In genomic region chr2:10871978-10872377, GRCh38 we compare ENCODE assay signal across 19 cellular contexts. TPM values are rescaled to one million over a fixed set of nuclear protein-coding genes. Genes with fewer than 3 reads are reported as not detected.
DNase-seq lines count a peak whose midpoint lies in the region; ATAC-seq, FAIRE-seq and TF ChIP-seq lines count a peak whose summit lies in the region.
"Had no signal": no experiment of that assay in that cellular context is flagged by ENCODE, and none has a peak within 500 bp of the region (broad histone marks: within the 10 kb centered on the region; RNA-seq: fewer than 3 reads in every experiment).

No MANE protein-coding gene starts in this region.

- peaks cover 0 to 4% of the 10 kb centered on the region in 2 donors for H3K9me3 Mint-ChIP-seq in natural killer cell

- no peaks in the 10 kb centered on the region for H3K36me3 ChIP-seq in right atrium auricular region
- H3K36me3 ChIP-seq in heart left ventricle, result no peaks in the 10 kb centered on the region
- no peaks in the 10 kb centered on the region for H3K36me3 ChIP-seq in HEK293 (ENCODE audit: control insufficient read depth in 2 of 2, insufficient read depth in 1 of 2, low read length in 2 of 2)
- no peaks in the 10 kb centered on the region for H3K36me3 ChIP-seq in K562 (ENCODE audit: control insufficient read depth, insufficient read depth, low read length)

- TF ChIP-seq POLR2A in heart left ventricle (IDR thresholded peaks at IDR 0.05) (no peak), K562 (conservative IDR thresholded peaks at IDR 0.05) (no peak)

- no peaks in the 10 kb centered on the region for H3K4me1 Mint-ChIP-seq in natural killer cell
- H3K4me1 Mint-ChIP-seq: GM23338, H9 had no signal

- TF ChIP-seq EP300 in K562 (IDR thresholded peaks at IDR 0.05; ENCODE audit: low read length), result no peak

- no peak overlapping the region for H3K4me2 ChIP-seq in K562 (ENCODE audit: insufficient read depth, low read length)
- H3K4me2 ChIP-seq: GM23338 had no signal

- FAIRE-seq in K562 (lab: Jason Lieb, UNC), result no peak
- FAIRE-seq: GM12891, GM18507 had no signal

- no peak for TF ChIP-seq RAD21 in K562 (CRISPR knock-in tag; conservative IDR thresholded peaks at IDR 0.05 in 1 of 2, IDR thresholded peaks at IDR 0.05 in 1 of 2)

- in situ Hi-C loops in K562 (cut with MboI), result no loop called here

- no peaks in the 10 kb centered on the region for H3K27me3 Mint-ChIP-seq in natural killer cell (ENCODE audit: low read depth in 2 of 2)

- no peak for ATAC-seq in heart left ventricle
- no peak for ATAC-seq in K562
- no peak for ATAC-seq in natural killer cell
- ATAC-seq: GM23338 had no signal

- H3K27me3 ChIP-seq in right atrium auricular region, result no peaks in the 10 kb centered on the region
- H3K27me3 ChIP-seq in heart left ventricle, result no peaks in the 10 kb centered on the region
- H3K27me3 ChIP-seq in K562 (ENCODE audit: control insufficient read depth in 2 of 2, insufficient read depth in 2 of 2, low read length in 2 of 2), result peaks cover 4 to 25% of the 10 kb centered on the region in 2 experiments; a peak in 3 of 5 replicates

- DNase-seq in right atrium auricular region (ENCODE audit: low spot score) (no peak), heart left ventricle (no peak), K562 (ENCODE audit: extremely low read depth in 1 of 4, low spot score in 3 of 4) (no peak), natural killer cell (no peak)
- DNase-seq in stimulated activated CD4-positive, alpha-beta T cell treated with anti-CD3 and anti-CD28 coated beads, Interleukin-15, amount 100 ng/mL, for 24 hours, result no peak
- DNase-seq: C1 segment of cervical spinal cord; Calu3; CD4-positive, alpha-beta memory T cell; COR-L47; DMS53; DMS79 treated with DMSO at 0.1 percent for 48 hours; GF-D8; H9 had no signal

- intact Hi-C loops in heart left ventricle (cut with DNase I) (no loop called here), K562 (cut with micrococcal nuclease) (no loop called here), natural killer cell (cut with micrococcal nuclease) (no loop called here)

- H3K27ac Mint-ChIP-seq in natural killer cell, result no peak overlapping the region
- H3K27ac Mint-ChIP-seq: CD4-positive, alpha-beta memory T cell; GM23338; H9 had no signal

- H2AFZ ChIP-seq in K562 (ENCODE audit: low read depth, low read length), result no peak overlapping the region
- H2AFZ ChIP-seq: GM23338 had no signal

- no peak overlapping the region for H3K9ac ChIP-seq in K562 (ENCODE audit: insufficient read depth in 1 of 2, low read depth in 2 of 2, low read length in 2 of 2)

- WGBS in heart left ventricle, 4 donors, result 89 to 99% (median 95%) methylated on average over 1 of the region's 1 CpG
- WGBS in K562 (ENCODE audit: insufficient coverage, low coverage, missing lambda C conversion rate), result 0% methylated on average over 1 of the region's 1 CpG

- H3K79me2 ChIP-seq in K562 (ENCODE audit: control insufficient read depth, insufficient read depth, low read length), result no peaks in the 10 kb centered on the region

- no peak overlapping the region for H3K4me3 ChIP-seq in right atrium auricular region
- no peak overlapping the region for H3K4me3 ChIP-seq in heart left ventricle
- H3K4me3 ChIP-seq in HEK293 (ENCODE audit: low read depth, low read length), result no peak overlapping the region
- H3K4me3 ChIP-seq in K562, result no peak overlapping the region
- H3K4me3 ChIP-seq: GM23338 had no signal

- BruUV-seq in K562 (replicated peaks; lab: Mats Ljungman, UMichigan), result no TSS peak

- no peaks in the 10 kb centered on the region for H3K9me3 ChIP-seq in right atrium auricular region
- H3K9me3 ChIP-seq in heart left ventricle, result peaks cover 0 to 12% (median 0%) of the 10 kb centered on the region in 12 donors
- no peaks in the 10 kb centered on the region for H3K9me3 ChIP-seq in HEK293 (ENCODE audit: control insufficient read depth, insufficient read depth, low read depth, low read length)
- no peaks in the 10 kb centered on the region; the same call in 1 of the 2 replicates for H3K9me3 ChIP-seq in K562 (replicated peaks; ENCODE audit: control insufficient read depth, insufficient read depth, low read depth, low read length)

- no peaks in the 10 kb centered on the region for H3K9me1 ChIP-seq in K562 (ENCODE audit: control insufficient read depth, insufficient read depth, low read length)

- H3K4me3 Mint-ChIP-seq in natural killer cell, result no peak overlapping the region
- H3K4me3 Mint-ChIP-seq: CD4-positive, alpha-beta memory T cell; GM23338; H9 had no signal

- H4K20me1 ChIP-seq in K562 (replicated peaks; ENCODE audit: control insufficient read depth, insufficient read depth, low read length), result no peaks in the 10 kb centered on the region

- peaks cover 13% of the 10 kb centered on the region for H3K36me3 Mint-ChIP-seq in natural killer cell

- CTCF ChIA-PET in HEK293 (lab: Yijun Ruan, JAX) (interaction anchor here (0.6 to 1.9 kb wide), 2 partner anchors 39 to 1589 kb away, joined by 4 to 5 read pairs; no protein-coding TSS in a partner anchor), K562 (lab: Yijun Ruan, JAX; ENCODE audit: low intra/inter-chr PET ratio) (no interaction called here)

- H3K4me1 ChIP-seq in right atrium auricular region (peaks cover 0 to 27% of the 10 kb centered on the region in 2 donors), heart left ventricle (peaks cover 0 to 68% (median 20%) of the 10 kb centered on the region in 12 donors), HEK293 (ENCODE audit: control insufficient read depth, insufficient read depth, low read length) (no peaks in the 10 kb centered on the region), K562 (replicated peaks in 1 of 2; ENCODE audit: control insufficient read depth in 2 of 2, insufficient read depth in 2 of 2, low read length in 2 of 2) (no peaks in the 10 kb centered on the region)

- POLR2A ChIA-PET in HEK293 (lab: Yijun Ruan, JAX) (no interaction called here), K562 (lab: Yijun Ruan, JAX) (no interaction called here)

- TF ChIP-seq CTCF in right atrium auricular region (IDR thresholded peaks at IDR 0.05) (no peak), heart left ventricle (IDR thresholded peaks at IDR 0.05) (no peak), HEK293 (tag by site-specific recombination; IDR thresholded peaks at IDR 0.05) (no peak), K562 (IDR thresholded peaks at IDR 0.05 in 2 of 3, conservative IDR thresholded peaks at IDR 0.05 in 1 of 3; ENCODE audit: insufficient read depth in 2 of 3, low read depth in 1 of 3, low read length in 3 of 3) (no peak), natural killer cell (IDR thresholded peaks at IDR 0.05) (no peak)

- H3K27ac ChIP-seq in right atrium auricular region (peak overlapping the region; percentile 86 to 94), heart left ventricle (peak overlapping the region in 3 of 12 donors; percentile 33 to 83 (median 75)), HEK293 (ENCODE audit: extremely low read depth, low read depth, low read length) (no peak overlapping the region), K562 (ENCODE audit: extremely low read depth, low read depth, low read length) (no peak overlapping the region)

TF ChIP-seq in HEK293, 187 proteins besides CTCF, POLR2A, EP300 and RAD21 (continues in another document):
- no peak for TF ChIP-seq ZNF544 (tag by site-specific recombination; IDR thresholded peaks at IDR 0.05)

TF ChIP-seq in K562, 482 proteins besides CTCF, POLR2A, EP300 and RAD21 (continues in another document):
- peak; percentile 77 for TF ChIP-seq CBX5 (IDR thresholded peaks at IDR 0.05; ENCODE audit: borderline replicate concordance, low read depth)

RNA-seq across cellular contexts. Expression of gene KCNF1, which starts 39.8 kb away (rescaled TPM):
- total RNA-seq in right atrium auricular region (under 1 TPM; 0.30 to 0.94 TPM), heart left ventricle (under 1 TPM in 4 of 9 donors, not detected in 5; 0.20 to 0.36 (median 0.28) TPM), K562 (2014; rRNA removed) (not detected in 2 replicates), K562 (2014; rRNA removed; fragmentation: Illumina TruSeq; extraction: Trizol) (not detected in 2 replicates), K562 (2015; rRNA removed; fragmentation: Illumina TruSeq; extraction: Trizol) (not detected in 2 replicates), K562 (2021) (not detected in 2 replicates), natural killer cell (not detected)
- polyA plus RNA-seq in heart left ventricle (under 1 TPM; 0.22 to 0.23 TPM), K562 (2011; rRNA removed) (not detected in 2 replicates), K562 (2014; fragmentation: Illumina TruSeq; extraction: Trizol) (not detected in 2 replicates), K562 (2014; fragmentation: Nextera tagmentation; extraction: Ambion mirVana) (not detected), K562 (2014; rRNA removed) (not detected in 2 replicates)
- not detected in 2 replicates for total RNA-seq in K562 (2011; cell fraction: chromatin; rRNA removed; ENCODE audit: low replicate concordance)
- total RNA-seq in K562 (2011; cell fraction: nucleolus; rRNA removed), result not detected in 2 replicates
- total RNA-seq in K562 (2011; cell fraction: nucleoplasm; rRNA removed), result not detected in 2 replicates
- not detected in 2 replicates for polyA plus RNA-seq in K562 (2011; cell fraction: cytosol; rRNA removed)
- not detected in 2 replicates for polyA plus RNA-seq in K562 (2011; cell fraction: nucleus; rRNA removed)
- polyA plus RNA-seq in K562 (2012), result not detected in 2 replicates
- polyA minus RNA-seq in K562 (2011; rRNA and poly(A)+ RNA removed), result not detected in 2 replicates
- not detected in 2 replicates for polyA minus RNA-seq in K562 (2011; cell fraction: cytosol; rRNA and poly(A)+ RNA removed)
- polyA minus RNA-seq in K562 (2011; cell fraction: nucleus; rRNA and poly(A)+ RNA removed), result not detected in 2 replicates
- total RNA-seq: Calu3; CD4-positive, alpha-beta memory T cell; Daoy had no signal
- polyA plus RNA-seq: BJ; CD4-positive, alpha-beta memory T cell had no signal

RNA-seq across cellular contexts. Expression of gene PDIA6, which starts 59.4 kb away (rescaled TPM):
- total RNA-seq in right atrium auricular region (10 to 100 TPM; 89.0 to 94.4 TPM), heart left ventricle (100 to 1,000 TPM in 6 of 9 donors, 10 to 100 TPM in 3; 78.2 to 178 (median 110) TPM), K562 (2014; rRNA removed) (171 and 185 TPM in 2 replicates), K562 (2014; rRNA removed; fragmentation: Illumina TruSeq; extraction: Trizol) (226 and 229 TPM in 2 replicates), K562 (2015; rRNA removed; fragmentation: Illumina TruSeq; extraction: Trizol) (226 and 233 TPM in 2 replicates), K562 (2021) (196 and 198 TPM in 2 replicates), natural killer cell (10 to 100 TPM; 57.4 to 81.2 (median 58.7) TPM)
- polyA plus RNA-seq in heart left ventricle (100 to 1,000 TPM in 1 of 2 donors, 10 to 100 TPM in 1; 32.0 to 402 TPM), K562 (2011; rRNA removed) (184 and 234 TPM in 2 replicates), K562 (2014; fragmentation: Illumina TruSeq; extraction: Trizol) (218 and 268 TPM in 2 replicates), K562 (2014; fragmentation: Nextera tagmentation; extraction: Ambion mirVana) (100 to 1,000 TPM; 166 to 257 TPM), K562 (2014; rRNA removed) (189 and 200 TPM in 2 replicates)
- 169 and 243 TPM in 2 replicates for total RNA-seq in K562 (2011; cell fraction: chromatin; rRNA removed; ENCODE audit: low replicate concordance)
- 249 and 253 TPM in 2 replicates for total RNA-seq in K562 (2011; cell fraction: nucleolus; rRNA removed)
- 314 and 381 TPM in 2 replicates for total RNA-seq in K562 (2011; cell fraction: nucleoplasm; rRNA removed)
- polyA plus RNA-seq in K562 (2011; cell fraction: cytosol; rRNA removed), result 78.8 and 175 TPM in 2 replicates
- polyA plus RNA-seq in K562 (2011; cell fraction: nucleus; rRNA removed), result 44.2 and 80.3 TPM in 2 replicates
- polyA plus RNA-seq in K562 (2012), result 231 and 241 TPM in 2 replicates
- polyA minus RNA-seq in K562 (2011; rRNA and poly(A)+ RNA removed), result 211 and 234 TPM in 2 replicates
- polyA minus RNA-seq in K562 (2011; cell fraction: cytosol; rRNA and poly(A)+ RNA removed), result 74.0 and 79.4 TPM in 2 replicates
- 19.8 and 37.5 TPM in 2 replicates for polyA minus RNA-seq in K562 (2011; cell fraction: nucleus; rRNA and poly(A)+ RNA removed)

Comparison
In these comparisons a context has a peak if more than half of its experiments do, and no peak if none do; other contexts are left out.
1. H3K27ac ChIP-seq: peak in right atrium auricular region (2 of 2); none in HEK293 (single experiment) and K562 (single experiment).